ENCODE assay signal across 27 cellular contexts in genomic region chr11:88170680-88171079, GRCh38. TPM values are rescaled to one million over a fixed set of nuclear protein-coding genes. Genes with fewer than 3 reads are reported as not detected.
A peak's percentile ranks its signal among the peaks of the same experiment; 100 is the strongest.
DNase-seq lines count a peak whose midpoint lies in the region; ATAC-seq, FAIRE-seq and TF ChIP-seq lines count a peak whose summit lies in the region.
"Had no signal": no experiment of that assay in that cellular context is flagged by ENCODE, and none has a peak within 500 bp of the region (broad histone marks: within the 10 kb centered on the region; RNA-seq: fewer than 3 reads in every experiment).

No MANE protein-coding gene starts in this region.

- peak overlapping the region; percentile 44 for H3K27ac ChIP-seq in RWPE2 (ENCODE audit: poor library complexity, severe bottlenecking)
- peak overlapping the region; percentile 45 for H3K27ac ChIP-seq in keratinocyte (ENCODE audit: control insufficient read depth, insufficient read depth, low read length)
- H3K27ac ChIP-seq: A549; BLaER1 treated with 17β-estradiol and CSF1 and Interleukin-3, amounts not matched to agents 10 nM and 100 nM; GM23248 had no signal

- peaks cover 82% of the 10 kb centered on the region for H3K79me2 ChIP-seq in keratinocyte (ENCODE audit: control insufficient read depth, insufficient read depth, low read length)

- no peak overlapping the region for H3K4me3 ChIP-seq in RWPE2 (ENCODE audit: severe bottlenecking)
- peak overlapping the region; percentile 7 for H3K4me3 ChIP-seq in epithelial cell of esophagus (ENCODE audit: low read length)
- peak overlapping the region in 2 of 3 experiments; percentile 31 to 39 for H3K4me3 ChIP-seq in keratinocyte (ENCODE audit: control insufficient read depth in 2 of 3, extremely low read depth in 1 of 3, insufficient read depth in 2 of 3, low read depth in 1 of 3, low read length in 3 of 3)
- H3K4me3 ChIP-seq: A549; BLaER1 treated with 17β-estradiol and CSF1 and Interleukin-3, amounts not matched to agents 10 nM and 100 nM; GM12878; GM23248 had no signal

- H3K27ac Mint-ChIP-seq in nephron: no peak overlapping the region
- H3K27ac Mint-ChIP-seq: CD14-positive monocyte; CD4-positive, alpha-beta T cell had no signal

- H3K9me1 ChIP-seq in keratinocyte (ENCODE audit: control insufficient read depth, extremely low read depth, insufficient read depth, low read length): no peaks in the 10 kb centered on the region

- H3K4me1 ChIP-seq in RWPE2 (ENCODE audit: insufficient read depth, poor library complexity, severe bottlenecking) (peaks cover 47% of the 10 kb centered on the region), keratinocyte (ENCODE audit: control insufficient read depth, extremely low read depth, insufficient read depth, low read length) (peaks cover 49% of the 10 kb centered on the region)
- H3K4me1 ChIP-seq: A549, BE2C had no signal

- no peaks in the 10 kb centered on the region for H3K9me3 Mint-ChIP-seq in nephron
- H3K9me3 Mint-ChIP-seq: CD14-positive monocyte; CD4-positive, alpha-beta T cell; CD8-positive, alpha-beta memory T cell had no signal

- H3K36me3 ChIP-seq in RWPE2 (ENCODE audit: low read depth) (peaks cover 69% of the 10 kb centered on the region), keratinocyte (ENCODE audit: control insufficient read depth in 2 of 2, extremely low read depth in 1 of 2, insufficient read depth in 2 of 2, low read length in 2 of 2) (peaks cover 0 to 29% of the 10 kb centered on the region in 2 experiments)
- H3K36me3 ChIP-seq: BE2C; BLaER1 treated with 17β-estradiol and CSF1 and Interleukin-3, amounts not matched to agents 10 nM and 100 nM had no signal

- peak overlapping the region in 2 of 3 experiments; percentile 10 to 54 for H3K4me3 Mint-ChIP-seq in nephron
- H3K4me3 Mint-ChIP-seq: CD14-positive monocyte; CD4-positive, alpha-beta T cell; CD8-positive, alpha-beta memory T cell had no signal

- peaks cover 1% of the 10 kb centered on the region for H3K27me3 Mint-ChIP-seq in nephron (ENCODE audit: low read depth)

- H3K9me3 ChIP-seq in RWPE2 (ENCODE audit: severe bottlenecking) (no peaks in the 10 kb centered on the region), keratinocyte (ENCODE audit: control insufficient read depth, low read depth, low read length) (no peaks in the 10 kb centered on the region)
- H3K9me3 ChIP-seq: A549; BE2C; BLaER1 treated with 17β-estradiol and CSF1 and Interleukin-3, amounts not matched to agents 10 nM and 100 nM had no signal

- H3K9ac ChIP-seq in keratinocyte (ENCODE audit: control insufficient read depth, extremely low read depth, insufficient read depth, low read length): no peak overlapping the region
- H3K9ac ChIP-seq: BLaER1 treated with 17β-estradiol and CSF1 and Interleukin-3, amounts not matched to agents 10 nM and 100 nM; GM23248 had no signal

- DNase-seq in RWPE2 (ENCODE audit: low spot score) (no peak), epithelial cell of esophagus (ENCODE audit: low read depth) (no peak), keratinocyte (ENCODE audit: low read depth, low spot score) (no peak), activated T-cell treated with anti-CD3 and anti-CD28 coated beads for 4 hours (no peak)
- DNase-seq: 8988T; ACHN; AML-193; BE2C; CD4-positive, alpha-beta T cell; CD8-positive, alpha-beta memory T cell; DMS 273 treated with DMSO at 0.1 percent for 48 hours; DMS79; EL; GDM1; GM23248; H7; HCEC 1CT had no signal

- H4K20me1 ChIP-seq in keratinocyte (ENCODE audit: control insufficient read depth, extremely low read depth, insufficient read depth, low read length): no peaks in the 10 kb centered on the region
- H4K20me1 ChIP-seq: BLaER1 treated with 17β-estradiol and CSF1 and Interleukin-3, amounts not matched to agents 10 nM and 100 nM had no signal

- H3K36me3 Mint-ChIP-seq in nephron (ENCODE audit: low read depth): no peaks in the 10 kb centered on the region
- H3K36me3 Mint-ChIP-seq: CD14-positive monocyte; CD8-positive, alpha-beta memory T cell had no signal

- ATAC-seq in RWPE2 (ENCODE audit: low read depth): no peak
- ATAC-seq in HG03196 (IDR thresholded peaks at IDR 0.05; ENCODE audit: unreplicated experiment): no peak
- ATAC-seq in HG02973 (IDR thresholded peaks at IDR 0.05; ENCODE audit: unreplicated experiment): no peak
- ATAC-seq: A549, GM12878 had no signal

- FAIRE-seq in keratinocyte (lab: Jason Lieb, UNC): no peak
- FAIRE-seq: A549, D721Med, GM12878, GM19239, H1 had no signal

- H3K4me2 ChIP-seq in keratinocyte (ENCODE audit: control insufficient read depth, extremely low read depth, insufficient read depth, low read depth, low read length): peak overlapping the region; percentile 94
- H3K4me2 ChIP-seq: A549; BLaER1 treated with 17β-estradiol and CSF1 and Interleukin-3, amounts not matched to agents 10 nM and 100 nM had no signal

- no peak for TF ChIP-seq CTCF in RWPE2 (IDR thresholded peaks at IDR 0.05; ENCODE audit: poor library complexity, severe bottlenecking)
- TF ChIP-seq CTCF in epithelial cell of esophagus (IDR thresholded peaks at IDR 0.05; ENCODE audit: insufficient read depth, low read depth, low read length, missing control alignments): no peak
- no peak for TF ChIP-seq CTCF in keratinocyte (optimal IDR thresholded peaks at IDR 0.05 in 1 of 3, IDR thresholded peaks at IDR 0.05 in 1 of 3, conservative IDR thresholded peaks at IDR 0.05 in 1 of 3; ENCODE audit: extremely low read depth in 1 of 3, insufficient read depth in 2 of 3, low read length in 3 of 3)
- TF ChIP-seq CTCF in nephron (IDR thresholded peaks at IDR 0.05; ENCODE audit: unreplicated experiment in 3 of 3): no peak

- H3K27me3 ChIP-seq in RWPE2 (ENCODE audit: insufficient read depth, poor library complexity, severe bottlenecking): no peaks in the 10 kb centered on the region
- H3K27me3 ChIP-seq in keratinocyte (ENCODE audit: control insufficient read depth, extremely low read depth, insufficient read depth, low read length): no peaks in the 10 kb centered on the region
- H3K27me3 ChIP-seq: BE2C; BLaER1 treated with 17β-estradiol and CSF1 and Interleukin-3, amounts not matched to agents 10 nM and 100 nM had no signal

- dilution Hi-C loops in keratinocyte (cut with MboI; ENCODE audit: extremely low pct_ligation_motif_present, low sequenced_read_pairs): no loop called here

- no peak overlapping the region for H2AFZ ChIP-seq in keratinocyte (ENCODE audit: control insufficient read depth, low read length)
- H2AFZ ChIP-seq: GM23248 had no signal

- peaks cover 30% of the 10 kb centered on the region for H3K4me1 Mint-ChIP-seq in nephron

RNA-seq across cellular contexts. Expression of gene RAB38, which starts 4.6 kb away (rescaled TPM):
- 87.1 to 147 TPM (median 146 TPM) in 3 replicates for polyA plus RNA-seq in keratinocyte
- 46.0 TPM for polyA plus RNA-seq in keratinocyte (2011; ENCODE audit: low read depth)
- 86.8 and 145 TPM in 2 replicates for polyA plus RNA-seq in keratinocyte (2011; cell fraction: cytosol; rRNA removed)
- polyA plus RNA-seq in keratinocyte (2011; cell fraction: nucleus; rRNA removed): 43.5 and 50.4 TPM in 2 replicates
- polyA plus RNA-seq in keratinocyte (2012; ENCODE audit: low replicate concordance): 63.8 and 159 TPM in 2 replicates
- polyA minus RNA-seq in keratinocyte: 41.0 to 109 TPM (median 106 TPM) in 3 replicates
- 51.6 TPM for polyA minus RNA-seq in keratinocyte (2011; cell fraction: cytosol; rRNA and poly(A)+ RNA removed)
- polyA minus RNA-seq in keratinocyte (2011; cell fraction: nucleus; rRNA and poly(A)+ RNA removed): 45.8 and 59.4 TPM in 2 replicates
